1 cellular context compared by ENCODE assay signal in genomic region chr20:11180186-11180585, GRCh38.
TF ChIP-seq lines count a peak whose summit lies in the region.

No MANE protein-coding gene starts in this region.

TF ChIP-seq in HepG2, 621 proteins besides CTCF, POLR2A, EP300 and RAD21 (continued from another document):
- TF ChIP-seq MLXIP (CRISPR knock-in tag; IDR thresholded peaks at IDR 0.05; ENCODE audit: borderline replicate concordance) = no peak
- no peak for TF ChIP-seq PHF20 (CRISPR knock-in tag; IDR thresholded peaks at IDR 0.05)
- TF ChIP-seq ZNF337 (CRISPR knock-in tag; IDR thresholded peaks at IDR 0.05; ENCODE audit: borderline replicate concordance, low read depth) = no peak
- no peak for TF ChIP-seq DPF2 (CRISPR knock-in tag; IDR thresholded peaks at IDR 0.05; ENCODE audit: borderline replicate concordance, low read depth)
- TF ChIP-seq DZIP1 (CRISPR knock-in tag; IDR thresholded peaks at IDR 0.05) = no peak
- TF ChIP-seq REPIN1 (CRISPR knock-in tag; IDR thresholded peaks at IDR 0.05; ENCODE audit: borderline replicate concordance, low read depth) = no peak
